Comparison of ENCODE assay signal across 15 cellular contexts in genomic region chr1:44485933-44486475, GRCh38.
DNase-seq lines count a peak whose midpoint lies in the region; ATAC-seq, FAIRE-seq and TF ChIP-seq lines count a peak whose summit lies in the region.
"Had no signal": no experiment of that assay in that cellular context is flagged by ENCODE, and none has a peak within 500 bp of the region (broad histone marks: within the 10 kb centered on the region; RNA-seq: fewer than 3 reads in every experiment).

No MANE protein-coding gene starts in this region.

- H3K27ac Mint-ChIP-seq in endothelial cell (ENCODE audit: unreplicated experiment) (peak overlapping the region; percentile 97), osteocyte (ENCODE audit: unreplicated experiment) (peak overlapping the region; percentile 23)
- H3K27ac Mint-ChIP-seq: naive thymus-derived CD4-positive, alpha-beta T cell had no signal

- TF ChIP-seq POLR2A in HepG2 (IDR thresholded peaks at IDR 0.05; ENCODE audit: insufficient read depth in 1 of 2, low read depth in 2 of 2, low read length in 2 of 2): no peak

- POLR2A ChIA-PET in HepG2 (lab: Yijun Ruan, JAX): no interaction called here

- no peak overlapping the region for H3K9ac ChIP-seq in HepG2 (ENCODE audit: insufficient read depth, low read depth, low read length)

- no peak for FAIRE-seq in HepG2 (lab: Jason Lieb, UNC)
- FAIRE-seq: endometrium had no signal

- peak overlapping the region in 1 of 10 donors; percentile 15 for H3K4me3 ChIP-seq in heart right ventricle
- no peak overlapping the region for H3K4me3 ChIP-seq in BE2C (ENCODE audit: low read depth, low read length)
- H3K4me3 ChIP-seq in HepG2 (replicated peaks in 1 of 3; ENCODE audit: insufficient read depth in 1 of 3, low read depth in 2 of 3, low read length in 3 of 3): no peak overlapping the region

- ATAC-seq in heart right ventricle (peak in 4 of 8 donors; percentile 7 to 29 (median 13)), HG03432 (IDR thresholded peaks at IDR 0.05; ENCODE audit: unreplicated experiment) (no peak), HepG2 (no peak)
- ATAC-seq: stimulated activated naive CD8-positive, alpha-beta T cell treated with anti-CD3 and anti-CD28 coated beads, Interleukin-15, Interleukin-2, amounts not matched to agents 100 U/mL and 50 U/mL, for 24 hours; WTC11 had no signal

- no peak for TF ChIP-seq RAD21 in HepG2 (CRISPR knock-in tag; IDR thresholded peaks at IDR 0.05)

- H3K27ac ChIP-seq in heart right ventricle (peak overlapping the region in 9 of 10 donors; percentile 53 to 89 (median 70)), HepG2 (ENCODE audit: extremely low read length, insufficient read depth, low read length) (no peak overlapping the region)

- no peak overlapping the region for H3K4me3 Mint-ChIP-seq in endothelial cell (ENCODE audit: unreplicated experiment)
- H3K4me3 Mint-ChIP-seq in osteocyte (ENCODE audit: unreplicated experiment): no peak overlapping the region
- H3K4me3 Mint-ChIP-seq: brain; naive thymus-derived CD4-positive, alpha-beta T cell; WTC11 had no signal

- H4K20me1 ChIP-seq in HepG2 (ENCODE audit: insufficient read depth, low read length): no peaks in the 10 kb centered on the region; the same call in 1 of the 2 replicates

- H3K4me1 Mint-ChIP-seq in endothelial cell (ENCODE audit: unreplicated experiment): peaks cover 19% of the 10 kb centered on the region
- H3K4me1 Mint-ChIP-seq in osteocyte (ENCODE audit: unreplicated experiment): peaks cover 24% of the 10 kb centered on the region

- TF ChIP-seq EP300 in HepG2 (IDR thresholded peaks at IDR 0.05; ENCODE audit: low read depth in 2 of 2, low read length in 2 of 2) (no peak), HepG2 (CRISPR knock-in tag; IDR thresholded peaks at IDR 0.05; ENCODE audit: borderline replicate concordance) (no peak)

- peaks cover 0 to 8% (median 0%) of the 10 kb centered on the region in 11 donors for H3K9me3 ChIP-seq in heart right ventricle
- no peaks in the 10 kb centered on the region for H3K9me3 ChIP-seq in BE2C
- H3K9me3 ChIP-seq in HepG2 (ENCODE audit: low read length): no peaks in the 10 kb centered on the region

- H3K27me3 Mint-ChIP-seq in endothelial cell (ENCODE audit: unreplicated experiment) (no peaks in the 10 kb centered on the region), osteocyte (ENCODE audit: unreplicated experiment) (peaks cover 19% of the 10 kb centered on the region)

- H3K79me2 ChIP-seq in HepG2 (ENCODE audit: insufficient read depth, low read length): no peaks in the 10 kb centered on the region

- H3K36me3 Mint-ChIP-seq in endothelial cell (ENCODE audit: low read depth, unreplicated experiment) (no peaks in the 10 kb centered on the region), osteocyte (ENCODE audit: unreplicated experiment) (no peaks in the 10 kb centered on the region)
- H3K36me3 Mint-ChIP-seq: brain, WTC11 had no signal

- H3K4me2 ChIP-seq in HepG2 (ENCODE audit: low read depth, low read length): no peak overlapping the region

- no peak for TF ChIP-seq CTCF in heart right ventricle (IDR thresholded peaks at IDR 0.05)
- no peak for TF ChIP-seq CTCF in endothelial cell (IDR thresholded peaks at IDR 0.05; ENCODE audit: unreplicated experiment)
- no peak for TF ChIP-seq CTCF in osteocyte (IDR thresholded peaks at IDR 0.05)
- TF ChIP-seq CTCF in BE2C (IDR thresholded peaks at IDR 0.05; ENCODE audit: low read depth, low read length): no peak
- no peak for TF ChIP-seq CTCF in HepG2 (CRISPR knock-in tag; IDR thresholded peaks at IDR 0.05)

- H3K9me3 Mint-ChIP-seq in endothelial cell (ENCODE audit: unreplicated experiment) (no peaks in the 10 kb centered on the region), osteocyte (ENCODE audit: unreplicated experiment) (peaks cover 7% of the 10 kb centered on the region)

- WGBS in heart right ventricle, 2 donors: 58 to 68% methylated on average over 5 of the region's 5 CpGs
- 67% methylated on average over 5 of the region's 5 CpGs for WGBS in HepG2 (ENCODE audit: low lambda C conversion rate)

- DNase-seq in heart right ventricle (no peak), cardiac septum (ENCODE audit: low spot score) (no peak), endothelial cell (ENCODE audit: low spot score) (no peak), osteocyte (ENCODE audit: extremely low spot score, unreplicated experiment) (no peak), ureter (ENCODE audit: low spot score) (no peak), BE2C (no peak), HepG2 (ENCODE audit: low spot score) (no peak)
- DNase-seq: activated gamma-delta T cell; DMS 273 treated with DMSO at 0.1 percent for 48 hours; naive thymus-derived CD4-positive, alpha-beta T cell; stimulated activated naive CD8-positive, alpha-beta T cell treated with anti-CD3 and anti-CD28 coated beads, Interleukin-15, Interleukin-2, amounts not matched to agents 100 U/mL and 50 U/mL, for 24 hours had no signal

- H3K27me3 ChIP-seq in heart right ventricle (no peaks in the 10 kb centered on the region), BE2C (no peaks in the 10 kb centered on the region), HepG2 (ENCODE audit: control insufficient read depth in 1 of 2, insufficient read depth in 2 of 2, low read length in 2 of 2) (no peaks in the 10 kb centered on the region; a peak in 1 of 5 replicates)

- no peaks in the 10 kb centered on the region for H3K36me3 ChIP-seq in heart right ventricle
- no peaks in the 10 kb centered on the region for H3K36me3 ChIP-seq in BE2C
- peaks cover 0 to 3% of the 10 kb centered on the region in 2 experiments; a peak in 2 of 5 replicates for H3K36me3 ChIP-seq in HepG2 (replicated peaks in 1 of 2; ENCODE audit: control insufficient read depth in 1 of 2, insufficient read depth in 2 of 2, low read length in 2 of 2)

- H2AFZ ChIP-seq in HepG2 (ENCODE audit: low read length): no peak overlapping the region

- in situ Hi-C loops in HepG2 (cut with HindIII; ENCODE audit: extremely low pct_ligation_motif_present, low pct_unique_long_range_greater_than_20kb): no loop called here

- no TSS peak for BruUV-seq in HepG2 (replicated peaks; lab: Mats Ljungman, UMichigan)

- H3K4me1 ChIP-seq in heart right ventricle (peaks cover 7 to 34% (median 25%) of the 10 kb centered on the region in 9 donors), BE2C (no peaks in the 10 kb centered on the region), HepG2 (ENCODE audit: insufficient read depth, low read length) (no peaks in the 10 kb centered on the region)

- CTCF ChIA-PET in HepG2 (lab: Yijun Ruan, JAX; ENCODE audit: low intra/inter-chr PET ratio, low total read pairs): no interaction called here

- intact Hi-C loops in heart right ventricle (cut with DNase I): loop anchor here in 1 of 10 donors (10.0 kb wide), 1 partner anchor 61 kb away; no protein-coding TSS in a partner anchor
- intact Hi-C loops in cardiac septum (cut with DNase I): no loop called here
- intact Hi-C loops in HepG2 (cut with micrococcal nuclease; ENCODE audit: unreplicated experiment): no loop called here

TF ChIP-seq in HepG2, 621 proteins besides CTCF, POLR2A, EP300 and RAD21:
- no peak for TF ChIP-seq MLX (CRISPR knock-in tag; IDR thresholded peaks at IDR 0.05)
- no peak for TF ChIP-seq BRCA1 (CRISPR knock-in tag; IDR thresholded peaks at IDR 0.05)
- TF ChIP-seq SP2 (CRISPR knock-in tag; IDR thresholded peaks at IDR 0.05): no peak
- TF ChIP-seq STAT6 (CRISPR knock-in tag; IDR thresholded peaks at IDR 0.05; ENCODE audit: borderline replicate concordance): no peak
- no peak for TF ChIP-seq MTF1 (CRISPR knock-in tag; IDR thresholded peaks at IDR 0.05)
- TF ChIP-seq SP140L (CRISPR knock-in tag; IDR thresholded peaks at IDR 0.05; ENCODE audit: borderline replicate concordance): no peak
- no peak for TF ChIP-seq ZKSCAN5 (CRISPR knock-in tag; IDR thresholded peaks at IDR 0.05)
- TF ChIP-seq ZNF550 (CRISPR knock-in tag; IDR thresholded peaks at IDR 0.05; ENCODE audit: borderline replicate concordance): no peak
- no peak for TF ChIP-seq ZNF776 (CRISPR knock-in tag; IDR thresholded peaks at IDR 0.05)
- TF ChIP-seq ZNF577 (CRISPR knock-in tag; IDR thresholded peaks at IDR 0.05; ENCODE audit: borderline replicate concordance, low read depth): no peak
- TF ChIP-seq ZC3H4 (CRISPR knock-in tag; IDR thresholded peaks at IDR 0.05; ENCODE audit: borderline replicate concordance): no peak
- TF ChIP-seq SUZ12 (IDR thresholded peaks at IDR 0.05; ENCODE audit: low read depth, low read length): no peak
- no peak for TF ChIP-seq ZNF678 (CRISPR knock-in tag; IDR thresholded peaks at IDR 0.05)
